Comparison of ENCODE assay signal across 18 cellular contexts in the genomic region with DNA sequence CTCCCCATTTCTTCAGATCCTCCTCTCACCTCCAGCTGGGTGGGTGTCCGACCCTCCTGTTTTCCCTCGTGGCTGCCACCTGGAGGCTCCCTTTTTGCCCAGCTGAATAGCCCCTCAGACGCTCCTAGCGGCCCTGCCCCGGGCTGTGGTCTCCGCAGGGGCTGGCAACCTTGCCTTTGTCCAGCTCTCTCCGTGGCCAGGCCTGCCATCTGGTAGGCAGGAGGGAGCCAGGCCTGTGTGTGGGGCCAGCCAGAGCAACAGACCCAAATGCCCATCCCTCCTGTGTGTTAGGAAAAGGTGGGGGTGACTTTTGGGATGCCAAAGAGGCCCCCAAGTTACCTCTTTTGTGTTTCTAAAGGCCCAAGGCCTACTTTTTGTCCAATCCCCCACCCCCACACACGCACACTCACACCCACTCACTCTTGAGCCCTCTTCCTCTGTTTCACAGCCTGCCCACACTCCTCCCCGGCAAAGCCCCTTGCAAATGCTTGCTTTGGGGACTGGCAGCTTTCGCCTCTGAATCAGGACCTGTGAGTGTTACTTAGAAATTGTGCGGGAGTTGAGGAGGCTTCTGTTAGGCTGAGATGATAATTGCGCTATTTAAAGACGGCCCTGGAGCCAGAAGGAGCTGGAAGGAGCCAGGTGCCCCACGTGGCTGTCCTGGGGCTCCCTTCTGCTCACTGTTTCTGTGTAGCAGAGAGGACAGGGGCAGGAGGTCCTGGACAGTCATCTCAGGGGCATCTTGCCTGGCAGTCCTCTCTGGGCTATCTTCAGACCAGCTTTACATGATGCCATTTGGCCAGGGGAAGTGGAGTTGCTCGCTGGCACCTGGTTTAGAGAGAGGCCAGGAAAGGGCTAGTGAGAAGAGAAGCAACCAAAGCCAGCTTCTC. TPM values are rescaled to one million over a fixed set of nuclear protein-coding genes. Genes with fewer than 3 reads are reported as not detected.
A peak's percentile ranks its signal among the peaks of the same experiment; 100 is the strongest.
DNase-seq lines count a peak whose midpoint lies in the region; ATAC-seq and TF ChIP-seq lines count a peak whose summit lies in the region.
"Had no signal": no experiment of that assay in that cellular context is flagged by ENCODE, and none has a peak within 500 bp of the region (broad histone marks: within the 10 kb centered on the region; RNA-seq: fewer than 3 reads in every experiment).

No MANE protein-coding gene starts in this region.

- H3K27ac Mint-ChIP-seq in nephron, result peak overlapping the region in 2 of 3 experiments; percentile 59 to 78
- H3K27ac Mint-ChIP-seq: activated CD4-positive, alpha-beta T cell treated with anti-CD3 and anti-CD28 coated beads, Interleukin-2, amount 10 ng/mL, durations not matched to agents 24 days and 14 days had no signal

- H3K27ac ChIP-seq in BLaER1, result peak overlapping the region; percentile 87

- H3K36me3 Mint-ChIP-seq in nephron (ENCODE audit: low read depth), result peaks cover 5% of the 10 kb centered on the region

- POLR2A ChIA-PET in HEK293T (lab: Yijun Ruan, JAX), result no interaction called here

- H3K4me3 ChIP-seq in BLaER1, result no peak overlapping the region
- H3K4me3 ChIP-seq: ascending aorta, thoracic aorta had no signal

- H3K36me3 ChIP-seq in BLaER1, result peaks cover 11% of the 10 kb centered on the region
- H3K36me3 ChIP-seq: ascending aorta, thoracic aorta had no signal

- peak; percentile 28 for DNase-seq in GM13976 (ENCODE audit: low spot score)
- DNase-seq in cerebellum (ENCODE audit: low spot score), result peak; percentile 89
- no peak for DNase-seq in OCI-M1 (lab: John Stamatoyannopoulos, UW)
- no peak for DNase-seq in HEK293T (ENCODE audit: extremely low spot score)
- DNase-seq: activated CD4-positive, alpha-beta T cell treated with anti-CD3 and anti-CD28 coated beads, Interleukin-2, amount 10 ng/mL, durations not matched to agents 24 days and 14 days; activated naive CD4-positive, alpha-beta T cell; cortex of kidney; foreskin fibroblast; NCI-H1417 treated with DMSO at 0.1 percent for 48 hours; stimulated activated CD4-positive, alpha-beta T cell treated with anti-CD3 and anti-CD28 coated beads, Interleukin-12 subunit alpha, Interleukin-12 subunit beta, amount 100 ng/mL, for 4 hours had no signal

- no peaks in the 10 kb centered on the region for H3K9me3 ChIP-seq in BLaER1
- H3K9me3 ChIP-seq: ascending aorta, thoracic aorta had no signal

- ATAC-seq in GM21515 (IDR thresholded peaks at IDR 0.05; ENCODE audit: unreplicated experiment), result no peak
- no peak for ATAC-seq in GM18861 (IDR thresholded peaks at IDR 0.05; ENCODE audit: unreplicated experiment)

- no peaks in the 10 kb centered on the region for H3K9me3 Mint-ChIP-seq in nephron
- H3K9me3 Mint-ChIP-seq: activated CD4-positive, alpha-beta T cell treated with anti-CD3 and anti-CD28 coated beads, Interleukin-2, amount 10 ng/mL, durations not matched to agents 24 days and 14 days had no signal

- CTCF ChIA-PET in HEK293T (lab: Yijun Ruan, JAX), result interaction anchor here (0.6 to 2.3 kb wide), 4 partner anchors 23 to 458 kb away, joined by 3 to 13 read pairs (median 4); no protein-coding TSS in a partner anchor

- in situ Hi-C loops in GM13976 (cut with MboI; ENCODE audit: low sequenced_read_pairs, unreplicated experiment), result no loop called here

- H4K20me1 ChIP-seq in BLaER1, result no peaks in the 10 kb centered on the region

- H3K27me3 Mint-ChIP-seq in nephron (ENCODE audit: low read depth), result peaks cover 5% of the 10 kb centered on the region
- H3K27me3 Mint-ChIP-seq: activated CD4-positive, alpha-beta T cell treated with anti-CD3 and anti-CD28 coated beads, Interleukin-2, amount 10 ng/mL, durations not matched to agents 24 days and 14 days had no signal

- TF ChIP-seq CTCF in GM13976 (IDR thresholded peaks at IDR 0.05; ENCODE audit: borderline replicate concordance, control extremely low read depth, extremely low read depth, insufficient read depth, missing control alignments) (no peak), nephron (IDR thresholded peaks at IDR 0.05; ENCODE audit: unreplicated experiment in 3 of 3) (no peak)

- H3K4me1 Mint-ChIP-seq in nephron, result peaks cover 75% of the 10 kb centered on the region

- H3K27me3 ChIP-seq in BLaER1, result no peaks in the 10 kb centered on the region
- H3K27me3 ChIP-seq: ascending aorta had no signal

- peak overlapping the region; percentile 89 for H3K4me2 ChIP-seq in BLaER1

- H3K9ac ChIP-seq in BLaER1, result peak overlapping the region; percentile 65

- peaks cover 100% of the 10 kb centered on the region for H3K4me1 ChIP-seq in BLaER1

- peak overlapping the region in 1 of 3 experiments; percentile 3 for H3K4me3 Mint-ChIP-seq in nephron
- H3K4me3 Mint-ChIP-seq: activated CD4-positive, alpha-beta T cell treated with anti-CD3 and anti-CD28 coated beads, Interleukin-2, amount 10 ng/mL, durations not matched to agents 24 days and 14 days had no signal

TF ChIP-seq in HEK293T, 16 proteins besides CTCF, POLR2A, EP300 and RAD21:
- TF ChIP-seq L3MBTL2 (conservative IDR thresholded peaks at IDR 0.05) (no peak), LEF1 (IDR thresholded peaks at IDR 0.05; ENCODE audit: borderline replicate concordance) (no peak), ARNT (IDR thresholded peaks at IDR 0.05) (no peak), FOXM1 (IDR thresholded peaks at IDR 0.05; ENCODE audit: borderline replicate concordance) (no peak), BHLHE40 (IDR thresholded peaks at IDR 0.05; ENCODE audit: borderline replicate concordance) (no peak), ZNF384 (IDR thresholded peaks at IDR 0.05) (no peak)
- TF ChIP-seq, protein P1, sequence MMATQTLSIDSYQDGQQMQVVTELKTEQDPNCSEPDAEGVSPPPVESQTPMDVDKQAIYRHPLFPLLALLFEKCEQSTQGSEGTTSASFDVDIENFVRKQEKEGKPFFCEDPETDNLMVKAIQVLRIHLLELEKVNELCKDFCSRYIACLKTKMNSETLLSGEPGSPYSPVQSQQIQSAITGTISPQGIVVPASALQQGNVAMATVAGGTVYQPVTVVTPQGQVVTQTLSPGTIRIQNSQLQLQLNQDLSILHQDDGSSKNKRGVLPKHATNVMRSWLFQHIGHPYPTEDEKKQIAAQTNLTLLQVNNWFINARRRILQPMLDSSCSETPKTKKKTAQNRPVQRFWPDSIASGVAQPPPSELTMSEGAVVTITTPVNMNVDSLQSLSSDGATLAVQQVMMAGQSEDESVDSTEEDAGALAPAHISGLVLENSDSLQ (IDR thresholded peaks at IDR 0.05), result no peak

RNA-seq across cellular contexts. Expression of a gene that starts 9.1 kb away (rescaled TPM):
- total RNA-seq in cerebellum, result 47.6 TPM

RNA-seq across cellular contexts. Expression of a gene that starts 28.2 kb away (rescaled TPM):
- total RNA-seq in cerebellum, result 71.2 TPM

RNA-seq across cellular contexts. Expression of a gene that starts 50.5 kb away (rescaled TPM):
- total RNA-seq in cerebellum, result not detected
- total RNA-seq: activated CD4-positive, alpha-beta T cell treated with anti-CD3 and anti-CD28 coated beads, Interleukin-2, amount 10 ng/mL, durations not matched to agents 24 days and 14 days; ascending aorta; liver; RPMI7951; thoracic aorta had no signal

Comparison
In these comparisons a context has a peak if more than half of its experiments do, and no peak if none do; other contexts are left out.
1. DNase-seq: peak in GM13976 (single experiment) and cerebellum (single experiment); none in OCI-M1 (single experiment) and HEK293T (single experiment).